19 cellular contexts compared by ENCODE assay signal in genomic region chr1:48803474-48803873, GRCh38. TPM values are rescaled to one million over a fixed set of nuclear protein-coding genes. Genes with fewer than 3 reads are reported as not detected.
DNase-seq lines count a peak whose midpoint lies in the region; TF ChIP-seq lines count a peak whose summit lies in the region.
"Had no signal": no experiment of that assay in that cellular context is flagged by ENCODE, and none has a peak within 500 bp of the region (broad histone marks: within the 10 kb centered on the region; RNA-seq: fewer than 3 reads in every experiment).

No MANE protein-coding gene starts in this region.

- H3K9me3 ChIP-seq in A673 (ENCODE audit: low read depth, low read length, poor library complexity, severe bottlenecking), result no peaks in the 10 kb centered on the region

- no peak overlapping the region for H3K27ac ChIP-seq in A673 (ENCODE audit: low read depth, low read length, poor library complexity, severe bottlenecking)
- H3K27ac ChIP-seq: 22Rv1 had no signal

- H3K27me3 ChIP-seq in A673 (replicated peaks; ENCODE audit: insufficient read depth, low read depth, low read length, poor library complexity), result no peaks in the 10 kb centered on the region

- TF ChIP-seq CTCF in NB4 (IDR thresholded peaks at IDR 0.05; ENCODE audit: low read depth, low read length) (no peak), A673 (conservative IDR thresholded peaks at IDR 0.05; ENCODE audit: low read depth, low read length) (no peak)

- DNase-seq in SIG-M5 treated with dmso at 0.1 percent for 504 hours (lab: John Stamatoyannopoulos, UW; ENCODE audit: unreplicated experiment), result peak; percentile 0
- no peak for DNase-seq in SIG-M5 (lab: John Stamatoyannopoulos, UW)
- peak; percentile 22 for DNase-seq in NB4 (ENCODE audit: low read depth)
- peak; percentile 59 for DNase-seq in SKM-1 treated with dmso at 0.1 percent for 144 hours (lab: John Stamatoyannopoulos, UW; ENCODE audit: unreplicated experiment)
- no peak for DNase-seq in A673 (ENCODE audit: low spot score)
- no peak for DNase-seq in activated effector memory CD4-positive, alpha-beta T cell treated with anti-CD3 and anti-CD28 coated beads, Interleukin-2, amount 50 U/mL, for 16 hours
- no peak for DNase-seq in activated CD4-positive, alpha-beta T cell treated with anti-CD3 and anti-CD28 coated beads, Interleukin-2, amount 50 U/mL, for 1 hour
- no peak for DNase-seq in NCI-H226
- DNase-seq: C1 segment of cervical spinal cord, DMS 273 treated with DMSO at 0.1 percent for 48 hours, GF-D8, H9, NCI-H1417, NCI-H1930, NCI-H2171, NCI-H446 treated with DMSO at 0.1 percent for 48 hours, SHP77, T-helper 17 cell had no signal

- no peak for TF ChIP-seq POLR2A in NB4 (IDR thresholded peaks at IDR 0.05; ENCODE audit: extremely low read depth, insufficient read length)

- H3K4me1 ChIP-seq in A673 (ENCODE audit: insufficient read depth, low read length, poor library complexity, severe bottlenecking), result no peaks in the 10 kb centered on the region

- POLR2A ChIA-PET in A673 (lab: Charles Lee; ENCODE audit: low non-redundant PET), result interaction anchor here (0.5 kb wide), 1 partner anchor 24 kb away, joined by 3 read pairs; no protein-coding TSS in a partner anchor

- CTCF ChIA-PET in A673 (lab: Charles Lee), result no interaction called here

- no peaks in the 10 kb centered on the region for H3K36me3 ChIP-seq in A673 (ENCODE audit: insufficient read depth, low read length, poor library complexity, severe bottlenecking)

- BruUV-seq in A673 (replicated peaks; lab: Mats Ljungman, UMichigan), result no TSS peak

- intact Hi-C loops in A673 (cut with micrococcal nuclease; ENCODE audit: unreplicated experiment), result no loop called here

- H3K4me3 ChIP-seq in NB4 (ENCODE audit: low read depth, low read length), result no peak overlapping the region
- no peak overlapping the region for H3K4me3 ChIP-seq in A673 (ENCODE audit: low read depth, low read length, poor library complexity, severe bottlenecking)

RNA-seq across cellular contexts. Expression of gene BEND5, which starts 26.8 kb away (rescaled TPM):
- 6.2 and 8.9 TPM in 2 replicates for total RNA-seq in A673 (2021)

Comparison
In these comparisons a context has a peak if more than half of its experiments do, and no peak if none do; other contexts are left out.
1. DNase-seq: peak in SIG-M5 treated with dmso at 0.1 percent for 504 hours (single experiment), NB4 (single experiment) and SKM-1 treated with dmso at 0.1 percent for 144 hours (single experiment); none in SIG-M5 (single experiment), A673 (single experiment), activated effector memory CD4-positive, alpha-beta T cell treated with anti-CD3 and anti-CD28 coated beads, Interleukin-2, amount 50 U/mL, for 16 hours (single experiment), activated CD4-positive, alpha-beta T cell treated with anti-CD3 and anti-CD28 coated beads, Interleukin-2, amount 50 U/mL, for 1 hour (single experiment) and NCI-H226 (single experiment).